ENCODE assay signal across 34 cellular contexts in genomic region chr3:187259171-187259570, GRCh38. TPM values are rescaled to one million over a fixed set of nuclear protein-coding genes. Genes with fewer than 3 reads are reported as not detected.
"Had no signal": no experiment of that assay in that cellular context is flagged by ENCODE, and none has a peak within 500 bp of the region (broad histone marks: within the 10 kb centered on the region; RNA-seq: fewer than 3 reads in every experiment).

No MANE protein-coding gene starts in this region.

- DNase-seq: activated CD4-positive, alpha-beta T cell treated with anti-CD3 and anti-CD28 coated beads for 36 hours; activated CD4-positive, CD25-positive, alpha-beta regulatory T cell; activated CD8-positive, alpha-beta memory T cell treated with anti-CD3 and anti-CD28 coated beads, Interleukin-2, amount 10 ng/mL, durations not matched to agents 7 days and 5 days; activated CD8-positive, alpha-beta T cell treated with anti-CD3 and anti-CD28 coated beads, Interleukin-2, amount 10 ng/mL, durations not matched to agents 7 days and 5 days; activated naive CD4-positive, alpha-beta T cell treated with Interleukin-2 at 50 U/mL for 16 hours; activated naive CD8-positive, alpha-beta T cell treated with anti-CD3 and anti-CD28 coated beads for 36 hours; activated T-cell treated with anti-CD3 and anti-CD28 coated beads, Interleukin-2, amount 50 U/mL, for 72 hours; adrenal gland; central memory CD4-positive, alpha-beta T cell; effector CD4-positive, alpha-beta T cell; heart left ventricle; midbrain; naive thymus-derived CD4-positive, alpha-beta T cell; nucleus accumbens; pancreas; retina; sigmoid colon; small intestine; stimulated activated CD4-positive, alpha-beta T cell treated with anti-CD3 and anti-CD28 coated beads, Interleukin-4, amount 100 ng/mL, for 24 hours; stimulated activated naive CD8-positive, alpha-beta T cell treated with anti-CD3 and anti-CD28 coated beads, Interleukin-15, amount 100 ng/mL, for 72 hours; substantia nigra; T-helper 1 cell; thyroid gland; upper lobe of left lung had no signal

- H3K9me3 Mint-ChIP-seq: activated naive CD8-positive, alpha-beta T cell treated with anti-CD3 and anti-CD28 coated beads for 36 hours; activated T-cell treated with anti-CD3 and anti-CD28 coated beads, Interleukin-2, amount 50 U/mL, for 72 hours; dendritic cell treated with granulocyte-macrophage colony-stimulating factor and Interleukin-4, amounts not matched to agents 40 ng/mL and 50 ng/mL, for 4 days; naive thymus-derived CD4-positive, alpha-beta T cell; stimulated activated memory B cell treated with anti-CD40 and anti-IgM and Interleukin-4, amounts not matched to agents 10 μg/mL and 1 μg/mL and 100 μg/mL, for 72 hours; stimulated activated naive CD8-positive, alpha-beta T cell treated with anti-CD3 and anti-CD28 coated beads, Interleukin-15, amount 100 ng/mL, for 72 hours; T-helper 2 cell treated with Interferon-gamma antibody and Interleukin-4, amounts not matched to agents 5 μg/mL and 100 μg/mL, for 36 hours had no signal

- H3K4me1 Mint-ChIP-seq: activated CD4-positive, alpha-beta T cell treated with anti-CD3 and anti-CD28 coated beads for 36 hours; activated CD8-positive, alpha-beta memory T cell treated with anti-CD3 and anti-CD28 coated beads, Interleukin-2, amount 10 ng/mL, durations not matched to agents 7 days and 5 days; activated naive CD8-positive, alpha-beta T cell treated with anti-CD3 and anti-CD28 coated beads for 36 hours; naive thymus-derived CD4-positive, alpha-beta T cell; stimulated activated memory B cell treated with anti-CD40 and anti-IgM and Interleukin-4, amounts not matched to agents 10 μg/mL and 1 μg/mL and 100 μg/mL, for 72 hours; stimulated activated naive CD8-positive, alpha-beta T cell treated with anti-CD3 and anti-CD28 coated beads, Interleukin-15, amount 100 ng/mL, for 72 hours had no signal

- H3K4me3 Mint-ChIP-seq: activated CD4-positive, alpha-beta T cell treated with anti-CD3 and anti-CD28 coated beads for 36 hours; activated CD8-positive, alpha-beta memory T cell treated with anti-CD3 and anti-CD28 coated beads, Interleukin-2, amount 10 ng/mL, durations not matched to agents 7 days and 5 days; activated CD8-positive, alpha-beta T cell treated with anti-CD3 and anti-CD28 coated beads, Interleukin-2, amount 10 ng/mL, durations not matched to agents 7 days and 5 days; activated naive CD8-positive, alpha-beta T cell treated with anti-CD3 and anti-CD28 coated beads for 36 hours; activated T-cell treated with anti-CD3 and anti-CD28 coated beads, Interleukin-2, amount 50 U/mL, for 72 hours; brain; dendritic cell treated with granulocyte-macrophage colony-stimulating factor and Interleukin-4, amounts not matched to agents 40 ng/mL and 50 ng/mL, for 4 days; naive thymus-derived CD4-positive, alpha-beta T cell; stimulated activated memory B cell treated with anti-CD40 and anti-IgM and Interleukin-4, amounts not matched to agents 10 μg/mL and 1 μg/mL and 100 μg/mL, for 72 hours; stimulated activated naive CD8-positive, alpha-beta T cell treated with anti-CD3 and anti-CD28 coated beads, Interleukin-15, amount 100 ng/mL, for 72 hours; T-helper 2 cell treated with Interferon-gamma antibody and Interleukin-4, amounts not matched to agents 5 μg/mL and 100 μg/mL, for 36 hours had no signal

- H3K36me3 ChIP-seq: adrenal gland, ascending aorta, pancreas, prostate gland, thyroid gland, upper lobe of left lung had no signal

- H3K36me3 Mint-ChIP-seq: activated CD8-positive, alpha-beta memory T cell treated with anti-CD3 and anti-CD28 coated beads, Interleukin-2, amount 10 ng/mL, durations not matched to agents 7 days and 5 days; activated naive CD8-positive, alpha-beta T cell treated with anti-CD3 and anti-CD28 coated beads for 36 hours; naive thymus-derived CD4-positive, alpha-beta T cell; stimulated activated memory B cell treated with anti-CD40 and anti-IgM and Interleukin-4, amounts not matched to agents 10 μg/mL and 1 μg/mL and 100 μg/mL, for 72 hours had no signal

- H3K27ac Mint-ChIP-seq: activated CD4-positive, alpha-beta T cell treated with anti-CD3 and anti-CD28 coated beads for 36 hours; activated CD8-positive, alpha-beta memory T cell treated with anti-CD3 and anti-CD28 coated beads, Interleukin-2, amount 10 ng/mL, durations not matched to agents 7 days and 5 days; activated CD8-positive, alpha-beta T cell treated with anti-CD3 and anti-CD28 coated beads, Interleukin-2, amount 10 ng/mL, durations not matched to agents 7 days and 5 days; activated naive CD8-positive, alpha-beta T cell treated with anti-CD3 and anti-CD28 coated beads for 36 hours; activated T-cell treated with anti-CD3 and anti-CD28 coated beads, Interleukin-2, amount 50 U/mL, for 72 hours; brain; dendritic cell treated with granulocyte-macrophage colony-stimulating factor and Interleukin-4, amounts not matched to agents 40 ng/mL and 50 ng/mL, for 4 days; stimulated activated memory B cell treated with anti-CD40 and anti-IgM and Interleukin-4, amounts not matched to agents 10 μg/mL and 1 μg/mL and 100 μg/mL, for 72 hours; stimulated activated naive CD8-positive, alpha-beta T cell treated with anti-CD3 and anti-CD28 coated beads, Interleukin-15, amount 100 ng/mL, for 72 hours; T-helper 2 cell treated with Interferon-gamma antibody and Interleukin-4, amounts not matched to agents 5 μg/mL and 100 μg/mL, for 36 hours had no signal

- FAIRE-seq: endometrium, pancreas, small intestine had no signal

- H3K27me3 ChIP-seq: adrenal gland, ascending aorta, heart left ventricle, pancreas, sigmoid colon, thyroid gland, upper lobe of left lung, vagina had no signal

- H3K4me3 ChIP-seq: adrenal gland, ascending aorta, heart left ventricle, pancreas, prostate gland, sigmoid colon, thyroid gland, upper lobe of left lung, vagina had no signal

- H3K27me3 Mint-ChIP-seq: dendritic cell treated with granulocyte-macrophage colony-stimulating factor and Interleukin-4, amounts not matched to agents 40 ng/mL and 50 ng/mL, for 4 days had no signal

- H3K4me1 ChIP-seq: ascending aorta, prostate gland, thyroid gland had no signal

- H3K27ac ChIP-seq: adrenal gland, ascending aorta, epithelial cell of prostate, heart left ventricle, pancreas, prostate gland, sigmoid colon, thyroid gland, upper lobe of left lung had no signal

- H3K9me3 ChIP-seq: adrenal gland, ascending aorta, heart left ventricle, pancreas, prostate gland, sigmoid colon, thyroid gland, upper lobe of left lung, vagina had no signal

- ATAC-seq: activated CD4-positive, alpha-beta T cell treated with anti-CD3 and anti-CD28 coated beads for 36 hours; activated CD8-positive, alpha-beta memory T cell treated with anti-CD3 and anti-CD28 coated beads, Interleukin-2, amount 10 ng/mL, durations not matched to agents 7 days and 5 days; activated CD8-positive, alpha-beta T cell treated with anti-CD3 and anti-CD28 coated beads, Interleukin-2, amount 10 ng/mL, durations not matched to agents 7 days and 5 days; activated T-cell treated with anti-CD3 and anti-CD28 coated beads, Interleukin-2, amount 50 U/mL, for 72 hours; heart left ventricle; naive thymus-derived CD4-positive, alpha-beta T cell; pancreas; stimulated activated memory B cell treated with anti-CD40 and anti-IgM and Interleukin-4, amounts not matched to agents 10 μg/mL and 1 μg/mL and 100 μg/mL, for 72 hours; stimulated activated naive CD8-positive, alpha-beta T cell treated with anti-CD3 and anti-CD28 coated beads, Interleukin-15, amount 100 ng/mL, for 72 hours had no signal

RNA-seq across cellular contexts. Expression of gene MASP1, which starts 32.4 kb away (rescaled TPM):
- total RNA-seq: activated CD4-positive, alpha-beta T cell treated with anti-CD3 and anti-CD28 coated beads for 36 hours; activated CD8-positive, alpha-beta memory T cell treated with anti-CD3 and anti-CD28 coated beads, Interleukin-2, amount 10 ng/mL, durations not matched to agents 7 days and 5 days; activated CD8-positive, alpha-beta T cell treated with anti-CD3 and anti-CD28 coated beads, Interleukin-2, amount 10 ng/mL, durations not matched to agents 7 days and 5 days; activated naive CD8-positive, alpha-beta T cell treated with anti-CD3 and anti-CD28 coated beads for 36 hours; activated T-cell treated with anti-CD3 and anti-CD28 coated beads, Interleukin-2, amount 50 U/mL, for 72 hours; kidney epithelial cell; naive thymus-derived CD4-positive, alpha-beta T cell had no signal
- polyA plus RNA-seq: naive thymus-derived CD4-positive, alpha-beta T cell had no signal
